17 cellular contexts compared by ENCODE assay signal in the genomic region with DNA sequence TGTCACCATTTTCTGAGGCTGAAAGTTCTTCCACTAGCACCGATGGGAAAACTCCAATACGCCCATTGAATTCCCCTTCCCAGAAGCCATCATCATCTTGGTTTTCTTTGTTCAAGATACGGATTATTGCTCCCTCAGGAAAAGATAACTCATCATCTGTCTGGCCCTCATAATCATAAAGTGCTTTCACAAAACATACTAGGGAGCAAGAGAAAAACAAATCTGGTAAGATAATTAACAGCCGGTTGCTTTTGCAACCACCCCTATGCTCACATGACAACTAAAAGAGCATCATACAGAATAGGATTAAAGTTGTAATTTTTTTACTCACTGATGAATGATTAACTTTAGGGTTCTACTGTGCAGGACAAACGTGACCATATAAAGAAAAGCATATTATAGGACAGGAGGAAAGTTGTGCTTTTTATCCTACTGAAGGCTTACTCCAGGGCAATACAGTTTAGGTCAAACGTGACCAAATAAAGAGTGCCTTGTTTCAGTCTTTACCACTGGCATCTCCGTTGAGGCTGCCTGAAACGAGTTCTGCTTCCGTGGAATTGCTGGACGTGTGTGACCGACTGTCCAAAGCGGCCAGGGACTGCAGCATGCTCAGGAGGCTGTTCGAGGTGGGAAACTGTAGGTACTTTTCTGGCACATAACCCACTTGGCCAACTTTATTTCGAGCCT.
"Had no signal": no experiment of that assay in that cellular context is flagged by ENCODE, and none has a peak within 500 bp of the region (broad histone marks: within the 10 kb centered on the region; RNA-seq: fewer than 3 reads in every experiment).

No MANE protein-coding gene starts in this region.

- H3K27ac Mint-ChIP-seq: activated CD4-positive, alpha-beta memory T cell treated with anti-CD3 and anti-CD28 coated beads, Interleukin-2, amount 10 ng/mL, durations not matched to agents 7 days and 5 days; activated naive CD4-positive, alpha-beta T cell treated with anti-CD3 and anti-CD28 coated beads for 36 hours; activated T-helper 1 cell treated with anti-CD3 and anti-CD28 coated beads, Interleukin-12 subunit alpha, Interleukin-12 subunit beta, Interleukin-2, Interleukin-4 antibody, amounts not matched to agents 30 ng/mL and 10 ng/mL and 1 ng/mL, durations not matched to agents 14 hours and 24 hours and 36 hours; endodermal cell had no signal

- ATAC-seq: left lung had no signal

- H3K9me3 ChIP-seq: left lung, spleen, suprapubic skin, upper lobe of left lung had no signal

- H3K4me3 Mint-ChIP-seq: activated CD4-positive, alpha-beta memory T cell treated with anti-CD3 and anti-CD28 coated beads, Interleukin-2, amount 10 ng/mL, durations not matched to agents 7 days and 5 days; activated naive CD4-positive, alpha-beta T cell treated with anti-CD3 and anti-CD28 coated beads for 36 hours; activated T-helper 1 cell treated with anti-CD3 and anti-CD28 coated beads, Interleukin-12 subunit alpha, Interleukin-12 subunit beta, Interleukin-2, Interleukin-4 antibody, amounts not matched to agents 30 ng/mL and 10 ng/mL and 1 ng/mL, durations not matched to agents 14 hours and 24 hours and 36 hours; endodermal cell had no signal

- H3K9me3 Mint-ChIP-seq: activated CD4-positive, alpha-beta memory T cell treated with anti-CD3 and anti-CD28 coated beads, Interleukin-2, amount 10 ng/mL, durations not matched to agents 7 days and 5 days; activated naive CD4-positive, alpha-beta T cell treated with anti-CD3 and anti-CD28 coated beads for 36 hours; activated T-helper 1 cell treated with anti-CD3 and anti-CD28 coated beads, Interleukin-12 subunit alpha, Interleukin-12 subunit beta, Interleukin-2, Interleukin-4 antibody, amounts not matched to agents 30 ng/mL and 10 ng/mL and 1 ng/mL, durations not matched to agents 14 hours and 24 hours and 36 hours; endodermal cell had no signal

- H3K4me1 Mint-ChIP-seq: endodermal cell had no signal

- H3K27me3 Mint-ChIP-seq: activated CD4-positive, alpha-beta memory T cell treated with anti-CD3 and anti-CD28 coated beads, Interleukin-2, amount 10 ng/mL, durations not matched to agents 7 days and 5 days had no signal

- H3K27me3 ChIP-seq: brain microvascular endothelial cell, left lung, spleen, suprapubic skin, upper lobe of left lung had no signal

- H3K4me1 ChIP-seq: suprapubic skin had no signal

- H3K4me3 ChIP-seq: left lung, spleen, suprapubic skin, upper lobe of left lung had no signal

- DNase-seq: activated CD4-positive, alpha-beta memory T cell treated with anti-CD3 and anti-CD28 coated beads, Interleukin-2, amount 10 ng/mL, durations not matched to agents 7 days and 5 days; activated CD4-positive, alpha-beta T cell treated with anti-CD3 and anti-CD28 coated beads for 1 hour; activated naive CD4-positive, alpha-beta T cell treated with anti-CD3 and anti-CD28 coated beads for 36 hours; amygdala; brain microvascular endothelial cell; endodermal cell; erythroblast; islet precursor cell; left lung; posterior cingulate gyrus; spleen; stimulated activated CD4-positive, alpha-beta T cell treated with anti-CD3 and anti-CD28 coated beads, Interleukin-1b, Interleukin-23, amount 100 ng/mL, for 48 hours; stimulated activated naive CD4-positive, alpha-beta T cell treated with Interleukin-2 at 50 U/mL for 16 hours; T1000; upper lobe of left lung had no signal

- H3K27ac ChIP-seq: brain microvascular endothelial cell, left lung, suprapubic skin, upper lobe of left lung had no signal
